17 cellular contexts compared by ENCODE assay signal in the genomic region with DNA sequence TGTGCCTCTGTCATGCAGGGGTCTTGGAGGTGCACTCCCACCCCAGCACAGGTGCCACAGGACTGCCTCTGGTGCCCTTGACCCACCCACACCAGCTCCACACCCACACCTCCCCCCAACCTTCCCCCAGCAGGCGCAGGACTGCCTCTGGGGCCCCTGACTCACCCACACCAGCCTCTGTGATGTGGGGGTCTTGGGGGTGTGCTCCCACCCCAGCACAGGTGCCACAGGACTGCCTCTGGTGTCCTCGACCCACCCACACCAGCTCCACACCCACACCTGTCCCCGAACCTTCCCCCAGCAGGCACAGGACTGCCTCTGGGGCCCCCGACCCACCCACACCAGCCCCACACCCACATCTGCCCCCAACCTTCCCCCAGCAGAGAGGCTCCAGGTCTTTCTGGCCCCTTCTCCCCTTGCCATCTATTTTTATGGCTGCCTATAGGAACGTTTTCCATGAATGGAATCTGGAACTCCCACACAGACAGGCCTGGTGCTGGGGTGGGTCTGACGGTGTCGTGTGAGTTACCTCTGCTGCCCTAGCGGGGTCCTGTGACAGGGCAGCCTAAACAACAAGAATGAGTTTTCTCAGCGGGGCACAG. TPM values are rescaled to one million over a fixed set of nuclear protein-coding genes. Genes with fewer than 3 reads are reported as not detected.
A peak's percentile ranks its signal among the peaks of the same experiment; 100 is the strongest.
DNase-seq lines count a peak whose midpoint lies in the region; ATAC-seq and TF ChIP-seq lines count a peak whose summit lies in the region.
"Had no signal": no experiment of that assay in that cellular context is flagged by ENCODE, and none has a peak within 500 bp of the region (broad histone marks: within the 10 kb centered on the region; RNA-seq: fewer than 3 reads in every experiment).

No MANE protein-coding gene starts in this region.

- TF ChIP-seq POLR2A in GM18505 (IDR thresholded peaks at IDR 0.05; ENCODE audit: borderline replicate concordance, extremely low read depth, insufficient read depth, insufficient read length): no peak

- no peak overlapping the region for H3K4me3 Mint-ChIP-seq in activated CD4-positive, alpha-beta T cell treated with anti-CD3 and anti-CD28 coated beads, Interleukin-2, amount 10 ng/mL, durations not matched to agents 7 days and 5 days
- H3K4me3 Mint-ChIP-seq in brain (no peak overlapping the region), naive B cell (peak overlapping the region in 3 of 8 donors; percentile 13 to 29 (median 16))

- ATAC-seq in naive B cell (ENCODE audit: low read depth in 2 of 2) (no peak), GM18505 (IDR thresholded peaks at IDR 0.05; ENCODE audit: unreplicated experiment) (no peak)
- ATAC-seq: SK-N-SH treated with all-trans-retinoic acid at 6 μM for 48 hours had no signal

- peaks cover 42% of the 10 kb centered on the region for H3K4me1 Mint-ChIP-seq in activated CD4-positive, alpha-beta T cell treated with anti-CD3 and anti-CD28 coated beads, Interleukin-2, amount 10 ng/mL, durations not matched to agents 7 days and 5 days
- H3K4me1 Mint-ChIP-seq in brain: peaks cover 74% of the 10 kb centered on the region
- H3K4me1 Mint-ChIP-seq in naive B cell: peaks cover 32 to 61% (median 54%) of the 10 kb centered on the region in 3 donors

- POLR2A ChIA-PET in activated CD4-positive, alpha-beta T cell treated with anti-CD3 and anti-CD28 coated beads, Interleukin-2, amount 10 ng/mL, durations not matched to agents 7 days and 5 days (lab: Charles Lee): no interaction called here

- H3K9me3 Mint-ChIP-seq in activated CD4-positive, alpha-beta T cell treated with anti-CD3 and anti-CD28 coated beads, Interleukin-2, amount 10 ng/mL, durations not matched to agents 7 days and 5 days: no peaks in the 10 kb centered on the region
- H3K9me3 Mint-ChIP-seq in brain: peaks cover 0 to 16% (median 0%) of the 10 kb centered on the region in 5 experiments
- no peaks in the 10 kb centered on the region for H3K9me3 Mint-ChIP-seq in naive B cell

- peak overlapping the region; percentile 7 for H3K27ac Mint-ChIP-seq in activated CD4-positive, alpha-beta T cell treated with anti-CD3 and anti-CD28 coated beads, Interleukin-2, amount 10 ng/mL, durations not matched to agents 7 days and 5 days
- H3K27ac Mint-ChIP-seq in brain: peak overlapping the region in 3 of 5 experiments; percentile 23 to 73 (median 30)
- H3K27ac Mint-ChIP-seq in naive B cell: peak overlapping the region in 4 of 6 donors; percentile 52 to 97 (median 56)

- no peaks in the 10 kb centered on the region for H3K36me3 Mint-ChIP-seq in activated CD4-positive, alpha-beta T cell treated with anti-CD3 and anti-CD28 coated beads, Interleukin-2, amount 10 ng/mL, durations not matched to agents 7 days and 5 days (ENCODE audit: low read depth)
- H3K36me3 Mint-ChIP-seq in brain (no peaks in the 10 kb centered on the region), naive B cell (no peaks in the 10 kb centered on the region)

- no peak for DNase-seq in activated CD4-positive, alpha-beta T cell treated with anti-CD3 and anti-CD28 coated beads, Interleukin-2, amount 10 ng/mL, durations not matched to agents 7 days and 5 days
- no peak for DNase-seq in activated CD4-positive, alpha-beta T cell treated with anti-CD3 and anti-CD28 coated beads for 1 hour
- no peak for DNase-seq in naive B cell
- no peak for DNase-seq in NCI-H1417 treated with DMSO at 0.1 percent for 48 hours (lab: John Stamatoyannopoulos, UW)
- DNase-seq in NCI-H1105 (lab: John Stamatoyannopoulos, UW): no peak
- no peak for DNase-seq in stimulated activated CD4-positive, alpha-beta T cell treated with anti-CD3 and anti-CD28 coated beads, Interleukin-2, amount 100 ng/mL, for 24 hours
- DNase-seq: ACHN, EL, GF-D8, Kasumi-1, NCI-H187, NCI-H2107 had no signal

- CTCF ChIA-PET in activated CD4-positive, alpha-beta T cell treated with anti-CD3 and anti-CD28 coated beads, Interleukin-2, amount 10 ng/mL, durations not matched to agents 7 days and 5 days (lab: Charles Lee): interaction anchor here (0.6 kb wide), 1 partner anchor 858 kb away, joined by 3 read pairs; no protein-coding TSS in a partner anchor

- peaks cover 66% of the 10 kb centered on the region for H3K27me3 Mint-ChIP-seq in activated CD4-positive, alpha-beta T cell treated with anti-CD3 and anti-CD28 coated beads, Interleukin-2, amount 10 ng/mL, durations not matched to agents 7 days and 5 days
- H3K27me3 Mint-ChIP-seq in brain (peaks cover 36% of the 10 kb centered on the region), naive B cell (peaks cover 45 to 84% (median 56%) of the 10 kb centered on the region in 3 donors)

- no peak for TF ChIP-seq CTCF in brain (conservative IDR thresholded peaks at IDR 0.05)

RNA-seq across cellular contexts. Expression of a gene that starts 23.4 kb away (rescaled TPM):
- 10 to 100 TPM; 11.6 to 12.6 TPM for total RNA-seq in activated CD4-positive, alpha-beta T cell treated with anti-CD3 and anti-CD28 coated beads, Interleukin-2, amount 10 ng/mL, durations not matched to agents 7 days and 5 days
- 0.20 TPM for polyA plus RNA-seq in brain (ENCODE audit: insufficient read depth, low read depth, low replicate concordance)
- 1 to 10 TPM; 3.1 to 10.0 (median 5.1) TPM for polyA plus RNA-seq in naive B cell (ENCODE audit: low read depth in 6 of 6)

RNA-seq across cellular contexts. Expression of a gene that starts 30.9 kb away (rescaled TPM):
- not detected for total RNA-seq in activated CD4-positive, alpha-beta T cell treated with anti-CD3 and anti-CD28 coated beads, Interleukin-2, amount 10 ng/mL, durations not matched to agents 7 days and 5 days
- polyA plus RNA-seq in brain (ENCODE audit: insufficient read depth, low read depth, low replicate concordance) (not detected), naive B cell (ENCODE audit: low read depth in 6 of 6) (not detected)
- total RNA-seq: MCF 10A, NCI-H460 had no signal

RNA-seq across cellular contexts. Expression of a gene that starts 38.0 kb away (rescaled TPM):
- total RNA-seq in activated CD4-positive, alpha-beta T cell treated with anti-CD3 and anti-CD28 coated beads, Interleukin-2, amount 10 ng/mL, durations not matched to agents 7 days and 5 days: 10 to 100 TPM; 32.5 to 35.1 TPM
- polyA plus RNA-seq in brain (ENCODE audit: insufficient read depth, low read depth, low replicate concordance) (45.2 TPM), naive B cell (ENCODE audit: low read depth in 6 of 6) (10 to 100 TPM; 15.7 to 19.7 (median 17.8) TPM)

RNA-seq across cellular contexts. Expression of a gene that starts 49.6 kb away (rescaled TPM):
- total RNA-seq in activated CD4-positive, alpha-beta T cell treated with anti-CD3 and anti-CD28 coated beads, Interleukin-2, amount 10 ng/mL, durations not matched to agents 7 days and 5 days: 10 to 100 TPM; 78.3 to 79.4 TPM
- polyA plus RNA-seq in brain (ENCODE audit: insufficient read depth, low read depth, low replicate concordance): 47.3 TPM
- polyA plus RNA-seq in naive B cell (ENCODE audit: low read depth in 6 of 6): 10 to 100 TPM; 24.3 to 39.9 (median 28.3) TPM
